Comparison of ENCODE assay signal across 10 cellular contexts in the genomic region with DNA sequence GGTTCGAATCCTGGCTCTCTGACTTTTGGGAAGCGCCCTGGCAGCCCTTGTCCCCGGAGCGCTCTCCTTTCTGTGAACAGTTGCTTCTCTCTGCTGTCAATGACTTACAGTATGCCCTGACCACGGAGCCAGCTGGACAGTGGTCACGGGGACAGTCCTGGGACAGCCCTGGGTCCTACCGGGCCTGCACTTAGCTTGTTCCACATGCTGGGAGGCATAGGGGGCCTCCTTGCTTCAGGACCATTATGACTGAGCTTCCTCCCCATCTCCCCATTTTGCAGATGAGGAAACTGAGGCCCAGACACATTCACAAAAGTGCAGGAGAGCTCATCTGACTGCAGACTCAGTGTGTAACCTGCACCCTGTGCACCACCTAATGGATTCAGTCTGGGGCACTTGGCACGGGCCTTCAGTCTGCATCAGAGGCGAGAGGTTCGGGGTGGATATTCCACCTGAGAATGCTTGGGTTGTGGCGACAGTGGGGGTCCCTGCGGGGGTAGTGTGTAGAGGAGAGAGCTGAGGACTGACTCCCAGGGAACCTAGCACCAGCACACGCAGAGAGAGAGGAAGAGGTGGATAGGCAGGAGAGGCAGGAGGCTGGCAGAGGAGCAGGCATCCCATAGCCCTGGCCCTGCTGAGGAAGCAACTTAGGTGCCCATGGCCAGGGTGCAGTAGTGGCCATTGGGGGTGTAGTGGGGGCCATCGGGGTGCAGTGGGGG. TPM values are rescaled to one million over a fixed set of nuclear protein-coding genes. Genes with fewer than 3 reads are reported as not detected.
A peak's percentile ranks its signal among the peaks of the same experiment; 100 is the strongest.
DNase-seq lines count a peak whose midpoint lies in the region; ATAC-seq, FAIRE-seq and TF ChIP-seq lines count a peak whose summit lies in the region.
"Had no signal": no experiment of that assay in that cellular context is flagged by ENCODE, and none has a peak within 500 bp of the region (broad histone marks: within the 10 kb centered on the region; RNA-seq: fewer than 3 reads in every experiment).

No MANE protein-coding gene starts in this region.

- TF ChIP-seq CTCF in H1 (IDR thresholded peaks at IDR 0.05; ENCODE audit: control extremely low read depth in 1 of 3, insufficient read depth in 1 of 3, low read depth in 1 of 3, low read length in 3 of 3) (no peak), upper lobe of left lung (IDR thresholded peaks at IDR 0.05) (no peak)
- no peak for TF ChIP-seq CTCF in CD8-positive, alpha-beta T cell (IDR thresholded peaks at IDR 0.05)

- H2BK20ac ChIP-seq in H1 (ENCODE audit: low read length): no peak overlapping the region

- H3K27me3 Mint-ChIP-seq in naive thymus-derived CD8-positive, alpha-beta T cell: peaks cover 12 to 34% (median 29%) of the 10 kb centered on the region in 5 donors
- H3K27me3 Mint-ChIP-seq in CD8-positive, alpha-beta T cell (ENCODE audit: low read depth): peaks cover 24% of the 10 kb centered on the region

- H3K4me3 Mint-ChIP-seq in naive thymus-derived CD8-positive, alpha-beta T cell: peak overlapping the region in 6 of 10 donors; percentile 1 to 52 (median 28)
- no peak overlapping the region for H3K4me3 Mint-ChIP-seq in CD8-positive, alpha-beta T cell

- ATAC-seq in Right ventricle myocardium inferior (no peak), upper lobe of left lung (ENCODE audit: low FRiP score in 2 of 2) (no peak)
- ATAC-seq in naive thymus-derived CD8-positive, alpha-beta T cell: no peak
- no peak for ATAC-seq in CD8-positive, alpha-beta T cell

- peak overlapping the region; percentile 75 to 96 for H3K4me2 ChIP-seq in H1 (ENCODE audit: insufficient read depth in 1 of 2, low read depth in 2 of 2, low read length in 2 of 2)
- H3K4me2 ChIP-seq: BLaER1 treated with 17β-estradiol and CSF1 and Interleukin-3, amounts not matched to agents 10 nM and 100 nM had no signal

- H4K5ac ChIP-seq in H1 (ENCODE audit: insufficient read length, low read depth, low read length): peak overlapping the region; percentile 31

- no peak overlapping the region; the same call in 1 of the 2 replicates for H3K27ac ChIP-seq in H1 (ENCODE audit: low read depth, low read length)
- H3K27ac ChIP-seq in upper lobe of left lung: peak overlapping the region; percentile 77 to 86 (median 82)
- H3K27ac ChIP-seq in CD8-positive, alpha-beta T cell (ENCODE audit: low read depth, low read length): no peak overlapping the region
- H3K27ac ChIP-seq: BLaER1 treated with 17β-estradiol and CSF1 and Interleukin-3, amounts not matched to agents 10 nM and 100 nM had no signal

- H3K23ac ChIP-seq in H1 (ENCODE audit: insufficient read length): no peak overlapping the region

- H3K18ac ChIP-seq in H1 (ENCODE audit: extremely low read depth, low read length): no peak overlapping the region

- no peak overlapping the region for H3K27ac Mint-ChIP-seq in naive thymus-derived CD8-positive, alpha-beta T cell
- no peak overlapping the region for H3K27ac Mint-ChIP-seq in CD8-positive, alpha-beta T cell

- peaks cover 0 to 20% (median 2%) of the 10 kb centered on the region in 4 experiments; a peak in 3 of 8 replicates for H3K36me3 ChIP-seq in H1 (ENCODE audit: control insufficient read depth in 2 of 4, insufficient read depth in 4 of 4, low read length in 3 of 4)
- no peaks in the 10 kb centered on the region for H3K36me3 ChIP-seq in upper lobe of left lung
- H3K36me3 ChIP-seq in CD8-positive, alpha-beta T cell (ENCODE audit: insufficient read depth, low read length): no peaks in the 10 kb centered on the region
- H3K36me3 ChIP-seq: BLaER1 treated with 17β-estradiol and CSF1 and Interleukin-3, amounts not matched to agents 10 nM and 100 nM had no signal

- intact Hi-C loops in cardiac septum (cut with DNase I) (no loop called here), Right ventricle myocardium inferior (cut with DNase I) (loop anchor here (5.0 kb wide), 2 partner anchors 60 to 95 kb away; no protein-coding TSS in a partner anchor)
- intact Hi-C loops in CD8-positive, alpha-beta T cell (cut with DNase I, micrococcal nuclease): no loop called here

- H2BK15ac ChIP-seq in H1 (ENCODE audit: low read length): no peak overlapping the region

- H3K4me1 ChIP-seq in H1 (replicated peaks in 1 of 4; ENCODE audit: control insufficient read depth in 3 of 4, insufficient read depth in 4 of 4, low read length in 3 of 4): peaks cover 0 to 29% (median 15%) of the 10 kb centered on the region in 4 experiments; a peak in 5 of 7 replicates
- peaks cover 8 to 33% (median 12%) of the 10 kb centered on the region in 4 donors for H3K4me1 ChIP-seq in upper lobe of left lung
- no peaks in the 10 kb centered on the region for H3K4me1 ChIP-seq in CD8-positive, alpha-beta T cell (ENCODE audit: insufficient read depth, low read length)

- 88% methylated on average over 14 of the region's 14 CpGs; no CpG with 5 or more reads in 1 of the 2 experiments for WGBS in H1 (ENCODE audit: extremely low coverage in 1 of 2, insufficient coverage in 1 of 2, insufficient read length in 1 of 2, insufficient replicate concordance in 2 of 2, low coverage in 1 of 2, low lambda C conversion rate in 2 of 2, missing lambda C conversion rate in 1 of 2), 2 experiments
- 84 to 97% methylated on average over 11 to 13 of the region's 14 CpGs for WGBS in upper lobe of left lung, 2 donors

- CTCF ChIA-PET in H1 (lab: Charles Lee; ENCODE audit: partially characterized antibody): interaction anchor here (1.0 to 2.9 kb wide), 6 partner anchors 8 to 38 kb away, joined by 3 to 16 read pairs (median 3); no protein-coding TSS in a partner anchor
- CTCF ChIA-PET in CD8-positive, alpha-beta T cell (lab: Charles Lee): no interaction called here

- H2BK12ac ChIP-seq in H1 (ENCODE audit: low read depth, low read length): 0 out of 2 replicates have a peak overlapping the region, but pooled peaks have one; percentile 80

- POLR2A ChIA-PET in H1 (lab: Charles Lee; ENCODE audit: partially characterized antibody): interaction anchor here (0.5 to 1.7 kb wide), 11 partner anchors 9 to 1049 kb away, joined by 3 to 7 read pairs (median 3); no protein-coding TSS in a partner anchor
- POLR2A ChIA-PET in naive thymus-derived CD8-positive, alpha-beta T cell (lab: Charles Lee): no interaction called here
- POLR2A ChIA-PET in CD8-positive, alpha-beta T cell (lab: Charles Lee): no interaction called here

- peak overlapping the region; percentile 0; the same call in 1 of the 2 replicates for H2AK5ac ChIP-seq in H1 (ENCODE audit: low read depth, low read length)

- TF ChIP-seq EP300 in H1 (IDR thresholded peaks at IDR 0.05; ENCODE audit: borderline replicate concordance in 1 of 2, low read depth in 2 of 2, low read length in 2 of 2): no peak
- TF ChIP-seq EP300 in upper lobe of left lung (IDR thresholded peaks at IDR 0.05): no peak

- H4K8ac ChIP-seq in H1 (ENCODE audit: extremely low read depth, insufficient read depth, low read length): peak overlapping the region; percentile 62; the same call in 1 of the 2 replicates

- H3K9me3 Mint-ChIP-seq in naive thymus-derived CD8-positive, alpha-beta T cell: peaks cover 0 to 7% (median 0%) of the 10 kb centered on the region in 9 donors
- H3K9me3 Mint-ChIP-seq in CD8-positive, alpha-beta T cell: no peaks in the 10 kb centered on the region

- H3K14ac ChIP-seq in H1 (ENCODE audit: insufficient read length): no peak overlapping the region

- H3K79me2 ChIP-seq in H1 (ENCODE audit: control insufficient read depth in 1 of 2, insufficient read depth in 2 of 2, low read length in 2 of 2): peaks cover 15 to 63% of the 10 kb centered on the region in 2 experiments

- peaks cover 12% of the 10 kb centered on the region; the same call in 1 of the 2 replicates for H3K23me2 ChIP-seq in H1 (ENCODE audit: low read depth, low read length)

- H2AFZ ChIP-seq in H1 (ENCODE audit: low read length): no peak overlapping the region; the same call in 1 of the 2 replicates

- H3K79me1 ChIP-seq in H1 (ENCODE audit: low read depth, low read length): peaks cover 32% of the 10 kb centered on the region

- peaks cover 0 to 8% (median 5%) of the 10 kb centered on the region in 4 donors for H3K4me1 Mint-ChIP-seq in naive thymus-derived CD8-positive, alpha-beta T cell
- H3K4me1 Mint-ChIP-seq in CD8-positive, alpha-beta T cell (ENCODE audit: low read depth): peaks cover 5% of the 10 kb centered on the region

- TF ChIP-seq RAD21 in H1 (IDR thresholded peaks at IDR 0.05 in 1 of 2, conservative IDR thresholded peaks at IDR 0.05 in 1 of 2; ENCODE audit: low read depth in 2 of 2, low read length in 2 of 2): no peak

- H3K9me3 ChIP-seq in H1 (ENCODE audit: insufficient read depth in 2 of 2, low read depth in 1 of 2, low read length in 1 of 2): no peaks in the 10 kb centered on the region
- no peaks in the 10 kb centered on the region for H3K9me3 ChIP-seq in upper lobe of left lung
- H3K9me3 ChIP-seq in CD8-positive, alpha-beta T cell (ENCODE audit: low read length): no peaks in the 10 kb centered on the region

- H3K4ac ChIP-seq in H1 (replicated peaks; ENCODE audit: insufficient read length, low read depth, low read length): no peak overlapping the region

- FAIRE-seq in H1 (lab: Jason Lieb, UNC): no peak

- H2BK5ac ChIP-seq in H1 (ENCODE audit: low read depth, low read length): peak overlapping the region; percentile 87

- DNase-seq in cardiac septum (ENCODE audit: low spot score) (peak; percentile 22), Right ventricle myocardium inferior (ENCODE audit: missing footprints) (no peak), H1 (ENCODE audit: low read depth in 1 of 2, low spot score in 2 of 2) (no peak), upper lobe of left lung (no peak), NCI-H1694 treated with DMSO at 0.1 percent for 48 hours (lab: John Stamatoyannopoulos, UW) (no peak), SW 1271 (lab: John Stamatoyannopoulos, UW) (no peak)
- DNase-seq in naive thymus-derived CD8-positive, alpha-beta T cell: peak in 1 of 10 donors; percentile 47
- DNase-seq in CD8-positive, alpha-beta T cell: no peak
- DNase-seq: SHP77 had no signal

- H3K56ac ChIP-seq in H1 (replicated peaks; ENCODE audit: insufficient read length, low read depth, low read length): no peak overlapping the region

- H3K27me3 ChIP-seq in H1 (replicated peaks in 1 of 4; ENCODE audit: control insufficient read depth in 3 of 4, extremely low read depth in 1 of 4, insufficient read depth in 3 of 4, low read length in 3 of 4) (no peaks in the 10 kb centered on the region), upper lobe of left lung (no peaks in the 10 kb centered on the region)
- no peaks in the 10 kb centered on the region for H3K27me3 ChIP-seq in CD8-positive, alpha-beta T cell (ENCODE audit: insufficient read depth, low read length)
- H3K27me3 ChIP-seq: BLaER1 treated with 17β-estradiol and CSF1 and Interleukin-3, amounts not matched to agents 10 nM and 100 nM had no signal

- no peak overlapping the region for H2BK120ac ChIP-seq in H1 (replicated peaks; ENCODE audit: low read depth, low read length)

- TF ChIP-seq POLR2A in H1 (IDR thresholded peaks at IDR 0.05; ENCODE audit: control extremely low read depth in 1 of 2, low read depth in 2 of 2, low read length in 2 of 2) (no peak), upper lobe of left lung (IDR thresholded peaks at IDR 0.05) (no peak)

- H3K36me3 Mint-ChIP-seq in naive thymus-derived CD8-positive, alpha-beta T cell: no peaks in the 10 kb centered on the region
- no peaks in the 10 kb centered on the region for H3K36me3 Mint-ChIP-seq in CD8-positive, alpha-beta T cell

- H3K9ac ChIP-seq in H1 (replicated peaks in 1 of 4; ENCODE audit: extremely low read depth in 1 of 4, low read depth in 3 of 4, low read length in 3 of 4): peak overlapping the region in 2 of 4 experiments; percentile 56 to 75; a peak in 4 of 7 replicates
- H3K9ac ChIP-seq: BLaER1 treated with 17β-estradiol and CSF1 and Interleukin-3, amounts not matched to agents 10 nM and 100 nM had no signal

- H4K91ac ChIP-seq in H1 (replicated peaks; ENCODE audit: insufficient read length, low read length): peak overlapping the region; percentile 54

- H4K20me1 ChIP-seq in H1 (replicated peaks in 1 of 2; ENCODE audit: control insufficient read depth in 1 of 2, insufficient read depth in 2 of 2, low read length in 2 of 2): peaks cover 21 to 28% of the 10 kb centered on the region in 2 experiments
- H4K20me1 ChIP-seq: BLaER1 treated with 17β-estradiol and CSF1 and Interleukin-3, amounts not matched to agents 10 nM and 100 nM had no signal

- H3K4me3 ChIP-seq in H1 (ENCODE audit: extremely low read depth in 1 of 4, insufficient read depth in 2 of 4, low read depth in 3 of 4, low read length in 4 of 4) (peak overlapping the region; percentile 61 to 91 (median 74)), upper lobe of left lung (peak overlapping the region in 3 of 4 donors; percentile 80 to 89 (median 84))
- no peak overlapping the region for H3K4me3 ChIP-seq in CD8-positive, alpha-beta T cell (ENCODE audit: low read depth, low read length)
- H3K4me3 ChIP-seq: BLaER1 treated with 17β-estradiol and CSF1 and Interleukin-3, amounts not matched to agents 10 nM and 100 nM had no signal

RNA-seq across cellular contexts. Expression of gene DOCK1, which starts 1.6 kb away (rescaled TPM):
- total RNA-seq in cardiac septum (31.2 TPM), Right ventricle myocardium inferior (16.8 TPM), upper lobe of left lung (10 to 100 TPM; 37.5 to 63.9 (median 45.8) TPM)
- 53.0 and 54.4 TPM in 2 replicates for total RNA-seq in H1 (2021; fragmentation: NEBNext Ultra II Directional; extraction: Animal tissue kit (Norgen Biotek cat#: 25700))
- polyA plus RNA-seq in H1 (2011; rRNA removed): 11.6 and 13.2 TPM in 2 replicates
- polyA plus RNA-seq in H1 (2011; cell fraction: cytosol; rRNA removed): 15.4 TPM
- polyA plus RNA-seq in H1 (2011; cell fraction: nucleus; rRNA removed): 19.9 TPM
- polyA plus RNA-seq in H1 (2012, experiment 1 of 2): 25.4 to 28.3 TPM (median 27.3 TPM) in 4 replicates
- 1.4 TPM for polyA plus RNA-seq in H1 (2012, experiment 2 of 2)
- polyA plus RNA-seq in H1 (2013, experiment 1 of 2): 17.8 TPM
- 17.9 TPM for polyA plus RNA-seq in H1 (2013, experiment 2 of 2)
- polyA minus RNA-seq in H1 (2011; rRNA and poly(A)+ RNA removed): 68.4 and 69.6 TPM in 2 replicates
- 32.3 TPM for polyA minus RNA-seq in H1 (2011; cell fraction: cytosol; rRNA and poly(A)+ RNA removed)
- polyA minus RNA-seq in H1 (2011; cell fraction: nucleus; rRNA and poly(A)+ RNA removed): 160 TPM
- total RNA-seq in naive thymus-derived CD8-positive, alpha-beta T cell: not detected
- polyA plus RNA-seq in naive thymus-derived CD8-positive, alpha-beta T cell: not detected
- total RNA-seq in CD8-positive, alpha-beta T cell: not detected

Comparison
In these comparisons a context has a peak if more than half of its experiments do, and no peak if none do; other contexts are left out.
1. H3K27ac ChIP-seq: peak in upper lobe of left lung (4 of 4); none in H1 (single experiment) and CD8-positive, alpha-beta T cell (single experiment).
2. RNA of gene DOCK1, which starts 1.6 kb away (total RNA-seq): 53.0 to 54.4 TPM in H1, 37.5 to 63.9 TPM in upper lobe of left lung, 31.2 TPM in cardiac septum (single experiment) and 16.8 TPM in Right ventricle myocardium inferior (single experiment); not detected in naive thymus-derived CD8-positive, alpha-beta T cell and not detected in CD8-positive, alpha-beta T cell; every median in the first group is over 10 times any median in the second.